Comparison of ENCODE assay signal across 1 cellular context in genomic region chr17:38427160-38427949, GRCh38.
TF ChIP-seq lines count a peak whose summit lies in the region.

No MANE protein-coding gene starts in this region.

TF ChIP-seq in HepG2, 621 proteins besides CTCF, POLR2A, EP300 and RAD21 (continued from another document):
- TF ChIP-seq ZFP37 (CRISPR knock-in tag; IDR thresholded peaks at IDR 0.05; ENCODE audit: borderline replicate concordance) (no peak), NFIB (CRISPR knock-in tag; IDR thresholded peaks at IDR 0.05; ENCODE audit: borderline replicate concordance) (0 out of 2 replicates have a peak, but pooled peaks have one; percentile 44)
